In genomic region chr14:64931123-64931522, GRCh38 we compare ENCODE assay signal across 17 cellular contexts. TPM values are rescaled to one million over a fixed set of nuclear protein-coding genes. Genes with fewer than 3 reads are reported as not detected.
A peak's percentile ranks its signal among the peaks of the same experiment; 100 is the strongest.
DNase-seq lines count a peak whose midpoint lies in the region; ATAC-seq lines count a peak whose summit lies in the region.
"Had no signal": no experiment of that assay in that cellular context is flagged by ENCODE, and none has a peak within 500 bp of the region (broad histone marks: within the 10 kb centered on the region; RNA-seq: fewer than 3 reads in every experiment).

No MANE protein-coding gene starts in this region.

- no peak overlapping the region for H3K4me3 ChIP-seq in CD4-positive, alpha-beta memory T cell (ENCODE audit: low read length in 2 of 2)
- H3K4me3 ChIP-seq in effector memory CD4-positive, alpha-beta T cell (ENCODE audit: insufficient read depth, low read depth, low read length, poor library complexity, severe bottlenecking): no peak overlapping the region
- H3K4me3 ChIP-seq: GM23338, K562 had no signal

- H3K9me3 ChIP-seq in CD4-positive, alpha-beta memory T cell (ENCODE audit: control insufficient read depth in 1 of 2, low read length in 2 of 2): no peaks in the 10 kb centered on the region
- no peaks in the 10 kb centered on the region for H3K9me3 ChIP-seq in effector memory CD4-positive, alpha-beta T cell (ENCODE audit: control insufficient read depth, low read length)
- H3K9me3 ChIP-seq: BE2C had no signal

- H3K27ac ChIP-seq in CD4-positive, alpha-beta memory T cell (ENCODE audit: low read depth, low read length): peak overlapping the region; percentile 19
- peak overlapping the region; percentile 20 for H3K27ac ChIP-seq in effector memory CD4-positive, alpha-beta T cell (ENCODE audit: insufficient read depth, low read length, poor library complexity, severe bottlenecking)

- peaks cover 34% of the 10 kb centered on the region for H3K36me3 ChIP-seq in CD4-positive, alpha-beta memory T cell (ENCODE audit: insufficient read depth, low read length)
- H3K36me3 ChIP-seq in effector memory CD4-positive, alpha-beta T cell (ENCODE audit: control insufficient read depth, insufficient read depth, low read length): peaks cover 65% of the 10 kb centered on the region

- no peak overlapping the region for H3K4me3 Mint-ChIP-seq in activated naive CD4-positive, alpha-beta T cell treated with anti-CD3 and anti-CD28 coated beads, Interleukin-2, amount 50 U/mL, for 24 hours
- peak overlapping the region in 1 of 8 donors; percentile 34 for H3K4me3 Mint-ChIP-seq in CD4-positive, alpha-beta memory T cell
- no peak overlapping the region for H3K4me3 Mint-ChIP-seq in stimulated activated memory B cell treated with anti-CD40 and anti-IgM and Interleukin-4, amounts not matched to agents 10 μg/mL and 1 μg/mL and 100 μg/mL, for 72 hours
- H3K4me3 Mint-ChIP-seq: GM23338 had no signal

- ATAC-seq in activated naive CD4-positive, alpha-beta T cell treated with anti-CD3 and anti-CD28 coated beads, Interleukin-2, amount 50 U/mL, for 72 hours: no peak
- no peak for ATAC-seq in stimulated activated memory B cell treated with anti-CD40 and anti-IgM and Interleukin-4, amounts not matched to agents 10 μg/mL and 1 μg/mL and 100 μg/mL, for 72 hours
- ATAC-seq: GM23338, K562 had no signal

- peaks cover 33% of the 10 kb centered on the region for H3K4me1 Mint-ChIP-seq in activated naive CD4-positive, alpha-beta T cell treated with anti-CD3 and anti-CD28 coated beads, Interleukin-2, amount 50 U/mL, for 24 hours
- peaks cover 26 to 46% (median 37%) of the 10 kb centered on the region in 4 donors for H3K4me1 Mint-ChIP-seq in CD4-positive, alpha-beta memory T cell
- H3K4me1 Mint-ChIP-seq in stimulated activated memory B cell treated with anti-CD40 and anti-IgM and Interleukin-4, amounts not matched to agents 10 μg/mL and 1 μg/mL and 100 μg/mL, for 72 hours: peaks cover 5% of the 10 kb centered on the region
- H3K4me1 Mint-ChIP-seq: GM23338 had no signal

- POLR2A ChIA-PET in CD4-positive, alpha-beta memory T cell (lab: Charles Lee; ENCODE audit: partially characterized antibody): interaction anchor here (0.9 to 1.6 kb wide), 2 partner anchors 16 to 17 kb away, joined by 4 to 7 read pairs; partner anchors contain the start of gene CHURC1

- H3K27me3 Mint-ChIP-seq in activated naive CD4-positive, alpha-beta T cell treated with anti-CD3 and anti-CD28 coated beads, Interleukin-2, amount 50 U/mL, for 24 hours: no peaks in the 10 kb centered on the region
- H3K27me3 Mint-ChIP-seq in CD4-positive, alpha-beta memory T cell: no peaks in the 10 kb centered on the region
- H3K27me3 Mint-ChIP-seq in stimulated activated memory B cell treated with anti-CD40 and anti-IgM and Interleukin-4, amounts not matched to agents 10 μg/mL and 1 μg/mL and 100 μg/mL, for 72 hours: no peaks in the 10 kb centered on the region

- peaks cover 78% of the 10 kb centered on the region for H3K4me1 ChIP-seq in CD4-positive, alpha-beta memory T cell (ENCODE audit: insufficient read depth, low read length)
- H3K4me1 ChIP-seq in effector memory CD4-positive, alpha-beta T cell (ENCODE audit: control insufficient read depth, insufficient read depth, low read length, poor library complexity, severe bottlenecking): peaks cover 18% of the 10 kb centered on the region
- H3K4me1 ChIP-seq: BE2C had no signal

- H3K27me3 ChIP-seq in CD4-positive, alpha-beta memory T cell (ENCODE audit: insufficient read depth, low read length): no peaks in the 10 kb centered on the region
- H3K27me3 ChIP-seq in effector memory CD4-positive, alpha-beta T cell (replicated peaks; ENCODE audit: control insufficient read depth, insufficient read depth, low read length, poor library complexity, severe bottlenecking): no peaks in the 10 kb centered on the region
- H3K27me3 ChIP-seq: BE2C had no signal

- peak overlapping the region; percentile 88 for H3K27ac Mint-ChIP-seq in activated naive CD4-positive, alpha-beta T cell treated with anti-CD3 and anti-CD28 coated beads, Interleukin-2, amount 50 U/mL, for 24 hours
- H3K27ac Mint-ChIP-seq in activated naive CD4-positive, alpha-beta T cell treated with anti-CD3 and anti-CD28 coated beads, Interleukin-2, amount 50 U/mL, for 72 hours: peak overlapping the region in 1 of 2 donors; percentile 57
- peak overlapping the region in 4 of 7 donors; percentile 53 to 95 (median 76) for H3K27ac Mint-ChIP-seq in CD4-positive, alpha-beta memory T cell
- H3K27ac Mint-ChIP-seq in stimulated activated memory B cell treated with anti-CD40 and anti-IgM and Interleukin-4, amounts not matched to agents 10 μg/mL and 1 μg/mL and 100 μg/mL, for 72 hours: peak overlapping the region; percentile 31
- H3K27ac Mint-ChIP-seq: GM23338 had no signal

- no peak for DNase-seq in activated naive CD4-positive, alpha-beta T cell treated with anti-CD3 and anti-CD28 coated beads, Interleukin-2, amount 50 U/mL, for 72 hours (ENCODE audit: low spot score in 2 of 2)
- no peak for DNase-seq in CD4-positive, alpha-beta memory T cell
- DNase-seq in effector memory CD4-positive, alpha-beta T cell: no peak
- DNase-seq in cerebellar nuclear complex (lab: John Stamatoyannopoulos, UW) (no peak), H4 (ENCODE audit: low spot score) (no peak)
- DNase-seq: BE2C, GF-D8, NCI-H146, NCI-H2107, NCI-H226, NCI-H526 had no signal

- peaks cover 20% of the 10 kb centered on the region for H3K36me3 Mint-ChIP-seq in activated naive CD4-positive, alpha-beta T cell treated with anti-CD3 and anti-CD28 coated beads, Interleukin-2, amount 50 U/mL, for 24 hours
- H3K36me3 Mint-ChIP-seq in activated naive CD4-positive, alpha-beta T cell treated with anti-CD3 and anti-CD28 coated beads, Interleukin-2, amount 50 U/mL, for 72 hours: peaks cover 6 to 30% of the 10 kb centered on the region in 2 donors
- peaks cover 45 to 52% of the 10 kb centered on the region in 2 donors for H3K36me3 Mint-ChIP-seq in CD4-positive, alpha-beta memory T cell
- H3K36me3 Mint-ChIP-seq in stimulated activated memory B cell treated with anti-CD40 and anti-IgM and Interleukin-4, amounts not matched to agents 10 μg/mL and 1 μg/mL and 100 μg/mL, for 72 hours: peaks cover 42% of the 10 kb centered on the region

- intact Hi-C loops in CD4-positive, alpha-beta memory T cell (cut with micrococcal nuclease): no loop called here

- CTCF ChIA-PET in CD4-positive, alpha-beta memory T cell (lab: Charles Lee; ENCODE audit: partially characterized antibody): interaction anchor here (1.3 to 1.5 kb wide), 2 partner anchors 11 to 16 kb away, joined by 3 to 4 read pairs; partner anchors contain the start of gene GPX2

- H3K9me3 Mint-ChIP-seq in activated naive CD4-positive, alpha-beta T cell treated with anti-CD3 and anti-CD28 coated beads, Interleukin-2, amount 50 U/mL, for 24 hours: no peaks in the 10 kb centered on the region
- H3K9me3 Mint-ChIP-seq in activated naive CD4-positive, alpha-beta T cell treated with anti-CD3 and anti-CD28 coated beads, Interleukin-2, amount 50 U/mL, for 72 hours: no peaks in the 10 kb centered on the region
- no peaks in the 10 kb centered on the region for H3K9me3 Mint-ChIP-seq in CD4-positive, alpha-beta memory T cell
- no peaks in the 10 kb centered on the region for H3K9me3 Mint-ChIP-seq in stimulated activated memory B cell treated with anti-CD40 and anti-IgM and Interleukin-4, amounts not matched to agents 10 μg/mL and 1 μg/mL and 100 μg/mL, for 72 hours
- H3K9me3 Mint-ChIP-seq: GM23338 had no signal

RNA-seq across cellular contexts. Expression of gene GPX2, which starts 11.4 kb away (rescaled TPM):
- total RNA-seq in activated naive CD4-positive, alpha-beta T cell treated with anti-CD3 and anti-CD28 coated beads, Interleukin-2, amount 50 U/mL, for 72 hours: not detected
- total RNA-seq in CD4-positive, alpha-beta memory T cell: not detected
- polyA plus RNA-seq in CD4-positive, alpha-beta memory T cell: not detected
- not detected in 2 replicates for total RNA-seq in H4 (2014; rRNA removed; shearing (Covaris generic))
- total RNA-seq: OCI-LY7, RPMI7951 had no signal
- polyA plus RNA-seq: K562 had no signal

RNA-seq across cellular contexts. Expression of gene CHURC1, which starts 16.9 kb away (rescaled TPM):
- 10 to 100 TPM; 28.4 to 67.5 TPM for total RNA-seq in activated naive CD4-positive, alpha-beta T cell treated with anti-CD3 and anti-CD28 coated beads, Interleukin-2, amount 50 U/mL, for 72 hours
- 100 to 1,000 TPM; 112 to 116 TPM for total RNA-seq in CD4-positive, alpha-beta memory T cell
- polyA plus RNA-seq in CD4-positive, alpha-beta memory T cell: 100 to 1,000 TPM; 147 to 176 TPM
- total RNA-seq in H4 (2014; rRNA removed; shearing (Covaris generic)): 77.0 and 92.5 TPM in 2 replicates

RNA-seq across cellular contexts. Expression of gene RAB15, which starts 41.0 kb away (rescaled TPM):
- 1 to 10 TPM; 6.5 to 7.0 TPM for total RNA-seq in activated naive CD4-positive, alpha-beta T cell treated with anti-CD3 and anti-CD28 coated beads, Interleukin-2, amount 50 U/mL, for 72 hours
- total RNA-seq in CD4-positive, alpha-beta memory T cell: 1 to 10 TPM; 5.2 to 5.4 TPM
- polyA plus RNA-seq in CD4-positive, alpha-beta memory T cell: 1 to 10 TPM; 2.3 to 6.7 TPM
- total RNA-seq in H4 (2014; rRNA removed; shearing (Covaris generic)): 10.1 and 10.3 TPM in 2 replicates

RNA-seq across cellular contexts. Expression of gene SPTB, which starts 51.4 kb away (rescaled TPM):
- total RNA-seq in activated naive CD4-positive, alpha-beta T cell treated with anti-CD3 and anti-CD28 coated beads, Interleukin-2, amount 50 U/mL, for 72 hours: under 1 TPM; 0.41 to 0.66 TPM
- under 1 TPM; 0.03 to 0.09 TPM for total RNA-seq in CD4-positive, alpha-beta memory T cell
- polyA plus RNA-seq in CD4-positive, alpha-beta memory T cell: under 1 TPM in 1 of 2 donors, not detected in 1; 0.37 TPM
- total RNA-seq in H4 (2014; rRNA removed; shearing (Covaris generic)): 0.02 and 0.04 TPM in 2 replicates
- total RNA-seq: OCI-LY7 had no signal

RNA-seq across cellular contexts. Expression of gene FNTB, which starts 55.6 kb away (rescaled TPM):
- total RNA-seq in activated naive CD4-positive, alpha-beta T cell treated with anti-CD3 and anti-CD28 coated beads, Interleukin-2, amount 50 U/mL, for 72 hours: 10 to 100 TPM; 17.2 to 30.9 TPM
- 10 to 100 TPM; 12.1 to 13.6 TPM for total RNA-seq in CD4-positive, alpha-beta memory T cell
- polyA plus RNA-seq in CD4-positive, alpha-beta memory T cell: 10 to 100 TPM in 1 of 2 donors, 1 to 10 TPM in 1; 4.5 to 11.6 TPM
- total RNA-seq in H4 (2014; rRNA removed; shearing (Covaris generic)): 5.7 and 15.9 TPM in 2 replicates
